ENCODE assay signal across 8 cellular contexts in genomic region chr3:49703443-49703927, GRCh38. TPM values are rescaled to one million over a fixed set of nuclear protein-coding genes. Genes with fewer than 3 reads are reported as not detected.
DNase-seq lines count a peak whose midpoint lies in the region; ATAC-seq, FAIRE-seq and TF ChIP-seq lines count a peak whose summit lies in the region.

No MANE protein-coding gene starts in this region.

- no peaks in the 10 kb centered on the region for H3K27me3 ChIP-seq in bronchial epithelial cell (ENCODE audit: control insufficient read depth, insufficient read depth, low read length)

- peak; percentile 88 for DNase-seq in D721Med (ENCODE audit: insufficient read length, low spot score)
- DNase-seq in NCI-H1694 treated with DMSO at 0.1 percent for 48 hours (lab: John Stamatoyannopoulos, UW), result peak; percentile 36
- DNase-seq in bronchial epithelial cell (ENCODE audit: low read depth), result peak; percentile 52
- DNase-seq in kidney tubule cell (ENCODE audit: low spot score), result peak; percentile 68
- DNase-seq in stimulated activated CD4-positive, alpha-beta T cell treated with anti-CD3 and anti-CD28 coated beads, Interleukin-4, amount 100 ng/mL, for 48 hours (ENCODE audit: low read depth in 2 of 2), result peak; percentile 48 to 50

- no peak overlapping the region for H3K4me3 ChIP-seq in bronchial epithelial cell (ENCODE audit: low read depth, low read length)

- TF ChIP-seq CTCF in D721Med (IDR thresholded peaks at IDR 0.05; ENCODE audit: insufficient read depth, missing control alignments), result peak; percentile 80
- peak; percentile 97 for TF ChIP-seq CTCF in VCaP (conservative IDR thresholded peaks at IDR 0.05)
- TF ChIP-seq CTCF in bronchial epithelial cell (IDR thresholded peaks at IDR 0.05; ENCODE audit: insufficient read depth, low read length, severe bottlenecking), result peak; percentile 94

- peak overlapping the region; percentile 25; the same call in 1 of the 2 replicates for H3K27ac ChIP-seq in VCaP

- ATAC-seq in GM21786 (IDR thresholded peaks at IDR 0.05; ENCODE audit: unreplicated experiment), result peak; percentile 69
- ATAC-seq in HG03025 (IDR thresholded peaks at IDR 0.05; ENCODE audit: low FRiP score, unreplicated experiment), result no peak

- FAIRE-seq in D721Med (lab: Jason Lieb, UNC) (no peak), bronchial epithelial cell (lab: Jason Lieb, UNC) (no peak)

- H3K36me3 ChIP-seq in bronchial epithelial cell (ENCODE audit: control insufficient read depth, insufficient read depth, low read length), result peaks cover 28% of the 10 kb centered on the region

RNA-seq across cellular contexts. Expression of gene RNF123, which starts 14.1 kb away (rescaled TPM):
- total RNA-seq in bronchial epithelial cell, result 17.6 and 21.5 TPM in 2 replicates

RNA-seq across cellular contexts. Expression of gene MST1, which starts 14.2 kb away (rescaled TPM):
- 4.7 and 7.6 TPM in 2 replicates for total RNA-seq in bronchial epithelial cell

RNA-seq across cellular contexts. Expression of gene AMIGO3, which starts 16.0 kb away (rescaled TPM):
- total RNA-seq in bronchial epithelial cell, result not detected in 2 replicates

RNA-seq across cellular contexts. Expression of gene GMPPB, which starts 20.3 kb away (rescaled TPM):
- 28.4 and 57.7 TPM in 2 replicates for total RNA-seq in bronchial epithelial cell

RNA-seq across cellular contexts. Expression of gene APEH, which starts 29.3 kb away (rescaled TPM):
- total RNA-seq in bronchial epithelial cell, result 156 and 163 TPM in 2 replicates

Comparison
In these comparisons a context has a peak if more than half of its experiments do, and no peak if none do; other contexts are left out.
1. DNase-seq: peak in every context shown above with its lines; median percentile 88 in D721Med; 68 in kidney tubule cell; 52 in bronchial epithelial cell; 49 in stimulated activated CD4-positive, alpha-beta T cell treated with anti-CD3 and anti-CD28 coated beads, Interleukin-4, amount 100 ng/mL, for 48 hours; 36 in NCI-H1694 treated with DMSO at 0.1 percent for 48 hours.